25 cellular contexts compared by ENCODE assay signal in the genomic region with DNA sequence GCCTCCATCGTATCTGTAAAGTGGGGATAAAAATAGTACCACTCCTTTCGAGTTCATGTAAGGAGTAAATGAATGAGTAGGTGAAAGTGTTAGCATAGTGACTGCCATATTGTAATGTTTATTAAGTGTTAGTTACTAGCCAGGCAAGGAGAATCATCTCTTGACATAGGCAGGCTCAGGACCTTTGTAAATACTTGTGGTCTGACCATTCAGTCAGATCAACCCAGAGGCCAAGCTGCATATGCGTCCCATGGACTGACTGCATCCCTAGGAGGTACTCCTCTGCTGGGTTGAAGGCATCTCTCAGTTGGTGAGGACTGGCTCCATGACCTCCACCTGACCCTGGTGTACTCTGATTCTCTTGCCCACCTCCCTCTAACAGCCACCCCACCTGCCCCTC. TPM values are rescaled to one million over a fixed set of nuclear protein-coding genes. Genes with fewer than 3 reads are reported as not detected.
DNase-seq lines count a peak whose midpoint lies in the region; ATAC-seq and TF ChIP-seq lines count a peak whose summit lies in the region.
"Had no signal": no experiment of that assay in that cellular context is flagged by ENCODE, and none has a peak within 500 bp of the region (broad histone marks: within the 10 kb centered on the region; RNA-seq: fewer than 3 reads in every experiment).

No MANE protein-coding gene starts in this region.

- H3K27ac Mint-ChIP-seq in activated T-helper 17 cell treated with anti-CD3 and anti-CD28 coated beads, Interleukin-2, amount 50 U/mL, for 72 hours: peak overlapping the region; percentile 16
- no peak overlapping the region for H3K27ac Mint-ChIP-seq in endodermal cell
- H3K27ac Mint-ChIP-seq: CD8-positive, alpha-beta T cell had no signal

- no peaks in the 10 kb centered on the region for H3K36me3 ChIP-seq in upper lobe of right lung
- peaks cover 83% of the 10 kb centered on the region for H3K36me3 ChIP-seq in endodermal cell (ENCODE audit: control insufficient read depth, insufficient read depth, low read length)
- H3K36me3 ChIP-seq in MM.1S (replicated peaks; ENCODE audit: insufficient read depth, low read length): no peaks in the 10 kb centered on the region

- H4K20me1 ChIP-seq in MM.1S (ENCODE audit: insufficient read depth, low read length): no peaks in the 10 kb centered on the region

- H3K36me3 Mint-ChIP-seq in activated T-helper 17 cell treated with anti-CD3 and anti-CD28 coated beads, Interleukin-2, amount 50 U/mL, for 72 hours (ENCODE audit: low read depth): peaks cover 16% of the 10 kb centered on the region
- peaks cover 70% of the 10 kb centered on the region for H3K36me3 Mint-ChIP-seq in endodermal cell (ENCODE audit: low read depth)

- WGBS in endodermal cell (ENCODE audit: insufficient coverage in 1 of 2, insufficient read length in 1 of 2), 2 experiments: 88 to 96% methylated on average over 2 to 3 of the region's 3 CpGs

- ATAC-seq in activated T-helper 17 cell treated with anti-CD3 and anti-CD28 coated beads, Interleukin-2, amount 50 U/mL, for 72 hours (replicated peaks): no peak
- ATAC-seq in upper lobe of right lung (peak; percentile 24), HG02642 (IDR thresholded peaks at IDR 0.05; ENCODE audit: poor library complexity, unreplicated experiment) (no peak)
- ATAC-seq: CD8-positive, alpha-beta T cell had no signal

- no peak overlapping the region for H2AFZ ChIP-seq in MM.1S (ENCODE audit: low read length)

- no peak overlapping the region for H3K4me2 ChIP-seq in MM.1S (ENCODE audit: low read depth, low read length)

- no peak for TF ChIP-seq CTCF in upper lobe of right lung (IDR thresholded peaks at IDR 0.05)
- no peak for TF ChIP-seq CTCF in endodermal cell (conservative IDR thresholded peaks at IDR 0.05)
- TF ChIP-seq CTCF in MM.1S (IDR thresholded peaks at IDR 0.05; ENCODE audit: low read length): no peak

- H3K9me3 ChIP-seq in upper lobe of right lung (no peaks in the 10 kb centered on the region), endodermal cell (ENCODE audit: control insufficient read depth, low read length) (no peaks in the 10 kb centered on the region), MM.1S (replicated peaks; ENCODE audit: insufficient read depth, low read length) (no peaks in the 10 kb centered on the region)
- H3K9me3 ChIP-seq: Caco-2 had no signal

- H3K4me1 ChIP-seq in upper lobe of right lung: peaks cover 4% of the 10 kb centered on the region
- H3K4me1 ChIP-seq in endodermal cell (ENCODE audit: control insufficient read depth, insufficient read depth, low read length): no peaks in the 10 kb centered on the region
- H3K4me1 ChIP-seq in MM.1S (ENCODE audit: low read length): no peaks in the 10 kb centered on the region
- H3K4me1 ChIP-seq: Caco-2 had no signal

- no peaks in the 10 kb centered on the region for H3F3A ChIP-seq in MM.1S (ENCODE audit: insufficient read depth, low read length)

- H3K27me3 ChIP-seq in upper lobe of right lung (no peaks in the 10 kb centered on the region), endodermal cell (ENCODE audit: control insufficient read depth, insufficient read depth, low read length, poor library complexity, severe bottlenecking) (no peaks in the 10 kb centered on the region), MM.1S (replicated peaks; ENCODE audit: insufficient read depth, low read length) (no peaks in the 10 kb centered on the region)

- H3K4me1 Mint-ChIP-seq in activated T-helper 17 cell treated with anti-CD3 and anti-CD28 coated beads, Interleukin-2, amount 50 U/mL, for 72 hours: peaks cover 6% of the 10 kb centered on the region
- peaks cover 1% of the 10 kb centered on the region for H3K4me1 Mint-ChIP-seq in endodermal cell

- no peaks in the 10 kb centered on the region for H3K9me2 ChIP-seq in MM.1S (replicated peaks; ENCODE audit: insufficient read depth, low read length)

- H3K4me3 Mint-ChIP-seq in activated T-helper 17 cell treated with anti-CD3 and anti-CD28 coated beads, Interleukin-2, amount 50 U/mL, for 72 hours: no peak overlapping the region
- H3K4me3 Mint-ChIP-seq in endodermal cell: no peak overlapping the region
- H3K4me3 Mint-ChIP-seq: CD8-positive, alpha-beta T cell had no signal

- no peaks in the 10 kb centered on the region for H3K79me2 ChIP-seq in MM.1S (ENCODE audit: low read length)

- peak; percentile 46 for DNase-seq in EH (ENCODE audit: low read depth)
- peak; percentile 55 for DNase-seq in iris pigment epithelial cell (ENCODE audit: low read depth)
- DNase-seq in upper lobe of right lung: no peak
- no peak for DNase-seq in endodermal cell
- no peak for DNase-seq in MM.1S
- DNase-seq: AML-193; C1 segment of cervical spinal cord; Caco-2; CD8-positive, alpha-beta T cell; DMS 273 treated with DMSO at 0.1 percent for 48 hours; DMS79; Karpas-422; NCI-H1092 treated with DMSO at 0.1 percent for 48 hours; NCI-H1436; NCI-H187; NCI-H2081 treated with DMSO at 0.1 percent for 48 hours; NCI-H2171; NCI-H226; NCI-H510A; NCI-H69; SHP77 treated with DMSO at 0.1 percent for 48 hours had no signal

- H3K27me3 Mint-ChIP-seq in activated T-helper 17 cell treated with anti-CD3 and anti-CD28 coated beads, Interleukin-2, amount 50 U/mL, for 72 hours: no peaks in the 10 kb centered on the region
- no peaks in the 10 kb centered on the region for H3K27me3 Mint-ChIP-seq in endodermal cell (ENCODE audit: insufficient read depth)

- H3K9ac ChIP-seq in endodermal cell (ENCODE audit: extremely low read depth, low read length, poor library complexity, severe bottlenecking): no peak overlapping the region
- H3K9ac ChIP-seq in MM.1S (ENCODE audit: low read length): no peak overlapping the region

- H3K4me3 ChIP-seq in upper lobe of right lung: no peak overlapping the region
- no peak overlapping the region for H3K4me3 ChIP-seq in endodermal cell (ENCODE audit: low read length)
- no peak overlapping the region for H3K4me3 ChIP-seq in MM.1S (ENCODE audit: low read length)

- H3K27ac ChIP-seq in upper lobe of right lung (no peak overlapping the region), endodermal cell (ENCODE audit: low read depth, low read length) (no peak overlapping the region), MM.1S (ENCODE audit: low read length) (no peak overlapping the region)
- H3K27ac ChIP-seq: HL-60, RWPE1 had no signal

- no peaks in the 10 kb centered on the region for H3K9me3 Mint-ChIP-seq in activated T-helper 17 cell treated with anti-CD3 and anti-CD28 coated beads, Interleukin-2, amount 50 U/mL, for 72 hours
- H3K9me3 Mint-ChIP-seq in endodermal cell: no peaks in the 10 kb centered on the region
- H3K9me3 Mint-ChIP-seq: CD8-positive, alpha-beta T cell had no signal

- intact Hi-C loops in upper lobe of right lung (cut with DNase I): no loop called here

RNA-seq across cellular contexts. Expression of gene CDRT4, which starts 40.5 kb away (rescaled TPM):
- total RNA-seq in activated T-helper 17 cell treated with anti-CD3 and anti-CD28 coated beads, Interleukin-2, amount 50 U/mL, for 72 hours: 1 to 10 TPM; 5.8 to 8.0 TPM
- total RNA-seq in upper lobe of right lung: 9.0 TPM
- total RNA-seq in endodermal cell: 10 to 100 TPM; 16.4 to 39.7 TPM
- 3.0 TPM for polyA plus RNA-seq in endodermal cell (2013, experiment 1 of 2)
- 4.4 TPM for polyA plus RNA-seq in endodermal cell (2013, experiment 2 of 2)

RNA-seq across cellular contexts. Expression of gene TVP23C, which starts 55.4 kb away (rescaled TPM):
- total RNA-seq in activated T-helper 17 cell treated with anti-CD3 and anti-CD28 coated beads, Interleukin-2, amount 50 U/mL, for 72 hours: 10 to 100 TPM in 1 of 2 donors, 1 to 10 TPM in 1; 9.7 to 18.4 TPM
- total RNA-seq in upper lobe of right lung (18.4 TPM), endodermal cell (10 to 100 TPM; 30.7 to 73.2 TPM)
- 13.3 TPM for polyA plus RNA-seq in endodermal cell (2013, experiment 1 of 2)
- 15.6 TPM for polyA plus RNA-seq in endodermal cell (2013, experiment 2 of 2)

Comparison
In these comparisons a context has a peak if more than half of its experiments do, and no peak if none do; other contexts are left out.
1. DNase-seq: peak in EH (single experiment) and iris pigment epithelial cell (single experiment); none in upper lobe of right lung (single experiment), endodermal cell (single experiment) and MM.1S (single experiment).